10 cellular contexts compared by ENCODE assay signal in the genomic region with DNA sequence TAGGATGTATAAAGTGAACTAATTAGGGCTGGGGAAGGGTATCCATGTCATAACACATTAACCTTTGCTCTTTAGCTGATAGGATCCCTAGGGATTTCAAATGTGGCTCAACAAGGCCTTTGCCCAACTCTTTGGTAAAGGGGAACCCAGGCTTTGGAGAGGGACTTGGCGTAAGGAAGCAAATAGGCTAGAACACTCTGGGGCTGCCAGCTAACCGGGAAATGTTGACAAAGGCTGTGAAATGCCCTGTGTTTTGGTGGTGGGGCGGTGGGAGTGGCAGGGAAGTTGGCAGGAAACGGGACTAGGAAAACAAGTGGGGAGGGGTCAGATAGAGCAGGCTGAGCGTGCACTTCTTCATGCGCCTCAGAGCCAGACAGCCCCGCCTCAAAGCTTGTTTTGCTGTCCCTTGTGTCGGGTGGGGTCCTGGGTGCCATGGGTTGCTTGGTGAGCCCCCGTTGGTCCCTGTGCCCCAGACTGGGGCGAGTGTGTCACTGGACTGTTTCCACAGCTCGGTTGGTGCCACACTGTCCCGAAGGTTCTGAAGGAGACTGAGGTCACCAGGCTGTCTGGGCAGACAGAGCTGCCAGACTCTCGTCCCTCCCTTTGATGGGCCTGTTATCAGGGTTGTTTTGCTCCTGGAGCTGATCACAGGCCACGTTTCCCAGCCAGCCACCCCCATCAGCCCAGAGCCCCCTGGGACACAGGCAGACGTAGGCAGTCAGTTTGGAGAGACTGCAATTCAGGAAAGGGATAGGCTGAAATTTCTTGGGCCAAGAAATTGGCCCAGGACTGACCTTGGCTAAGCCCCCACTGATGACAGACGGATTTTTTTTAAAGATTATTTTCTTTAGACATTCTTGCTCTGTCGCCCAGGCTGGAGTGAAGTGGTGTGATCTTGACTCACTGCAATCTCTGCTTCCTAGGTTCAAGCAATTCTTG. TPM values are rescaled to one million over a fixed set of nuclear protein-coding genes. Genes with fewer than 3 reads are reported as not detected.
DNase-seq lines count a peak whose midpoint lies in the region; ATAC-seq and TF ChIP-seq lines count a peak whose summit lies in the region.
"Had no signal": no experiment of that assay in that cellular context is flagged by ENCODE, and none has a peak within 500 bp of the region (broad histone marks: within the 10 kb centered on the region; RNA-seq: fewer than 3 reads in every experiment).

No MANE protein-coding gene starts in this region.

- H3K4me1 ChIP-seq in skeletal muscle satellite cell (ENCODE audit: control insufficient read depth, insufficient read depth, low read length): peaks cover 39% of the 10 kb centered on the region

- peak overlapping the region; percentile 99 for H3K27ac Mint-ChIP-seq in chondrocyte (ENCODE audit: unreplicated experiment)

- ATAC-seq in HG03342 (IDR thresholded peaks at IDR 0.05; ENCODE audit: unreplicated experiment) (no peak), HG03378 (IDR thresholded peaks at IDR 0.05; ENCODE audit: unreplicated experiment) (no peak)
- ATAC-seq: Panc1 had no signal

- no peaks in the 10 kb centered on the region for H3K27me3 ChIP-seq in layer of hippocampus (ENCODE audit: control insufficient read depth, insufficient read depth, low read length)
- H3K27me3 ChIP-seq in skeletal muscle satellite cell (ENCODE audit: control insufficient read depth, insufficient read depth, low read length): no peaks in the 10 kb centered on the region

- H3K4me3 Mint-ChIP-seq in chondrocyte (ENCODE audit: unreplicated experiment): peak overlapping the region; percentile 7

- peaks cover 60% of the 10 kb centered on the region for H3K4me1 Mint-ChIP-seq in chondrocyte (ENCODE audit: low read depth)

- peak overlapping the region; percentile 64 for H3K27ac ChIP-seq in layer of hippocampus (ENCODE audit: low read depth, low read length)

- TF ChIP-seq CTCF in chondrocyte (IDR thresholded peaks at IDR 0.05): no peak

- peak; percentile 87 for DNase-seq in EH (ENCODE audit: low read depth)
- DNase-seq in chondrocyte (ENCODE audit: low spot score): no peak
- no peak for DNase-seq in NCI-H774 (lab: John Stamatoyannopoulos, UW)
- no peak for DNase-seq in NCI-H1417 (lab: John Stamatoyannopoulos, UW)
- DNase-seq: H7 had no signal

- no peaks in the 10 kb centered on the region for H3K9me3 Mint-ChIP-seq in chondrocyte (ENCODE audit: low read depth)

- H3K4me2 ChIP-seq in skeletal muscle satellite cell (ENCODE audit: low read length): peak overlapping the region; percentile 66

- H3K36me3 ChIP-seq in skeletal muscle satellite cell (ENCODE audit: insufficient read depth, low read length): peaks cover 13% of the 10 kb centered on the region

- no peaks in the 10 kb centered on the region for H3K9me3 ChIP-seq in skeletal muscle satellite cell (replicated peaks; ENCODE audit: low read length)

- H3K4me3 ChIP-seq in skeletal muscle satellite cell (ENCODE audit: low read length): peak overlapping the region; percentile 39

- H3K36me3 Mint-ChIP-seq in chondrocyte (ENCODE audit: low read depth): peaks cover 8% of the 10 kb centered on the region

- peak overlapping the region; percentile 72 for H3K9ac ChIP-seq in skeletal muscle satellite cell (ENCODE audit: low read depth, low read length)

- H3K27me3 Mint-ChIP-seq in chondrocyte (ENCODE audit: low read depth): no peaks in the 10 kb centered on the region

RNA-seq across cellular contexts. Expression of gene KCTD21, which starts 19.6 kb away (rescaled TPM):
- 12.6 to 15.2 TPM (median 14.7 TPM) in 3 replicates for total RNA-seq in chondrocyte
- total RNA-seq in skeletal muscle satellite cell (2012; rRNA removed): 5.9 and 8.6 TPM in 2 replicates

RNA-seq across cellular contexts. Expression of gene USP35, which starts 19.9 kb away (rescaled TPM):
- 14.0 to 14.5 TPM (median 14.0 TPM) in 3 replicates for total RNA-seq in chondrocyte
- total RNA-seq in skeletal muscle satellite cell (2012; rRNA removed): 9.8 and 9.9 TPM in 2 replicates

RNA-seq across cellular contexts. Expression of gene ALG8, which starts 29.4 kb away (rescaled TPM):
- total RNA-seq in chondrocyte: 28.7 to 48.5 TPM (median 30.1 TPM) in 3 replicates
- 41.3 and 53.7 TPM in 2 replicates for total RNA-seq in skeletal muscle satellite cell (2012; rRNA removed)
